ENCODE assay signal across 20 cellular contexts in genomic region chr16:68512183-68512582, GRCh38.
"Had no signal": no experiment of that assay in that cellular context is flagged by ENCODE, and none has a peak within 500 bp of the region (broad histone marks: within the 10 kb centered on the region; RNA-seq: fewer than 3 reads in every experiment).

No MANE protein-coding gene starts in this region.

- H3K9me3 ChIP-seq: adrenal gland, breast epithelium, gastrocnemius medialis, prostate gland, thoracic aorta had no signal

- H3K4me1 ChIP-seq: breast epithelium, prostate gland had no signal

- ATAC-seq: activated naive CD4-positive, alpha-beta T cell treated with anti-CD3 and anti-CD28 coated beads, Interleukin-2, amount 50 U/mL, for 72 hours; esophagus mucosa; gastrocnemius medialis; right cardiac atrium; stimulated activated effector memory CD8-positive, alpha-beta T cell treated with anti-CD3 and anti-CD28 coated beads, Interleukin-12 subunit alpha, Interleukin-12 subunit beta, amount 100 ng/mL, for 72 hours had no signal

- H3K27ac Mint-ChIP-seq: activated naive CD4-positive, alpha-beta T cell treated with anti-CD3 and anti-CD28 coated beads, Interleukin-2, amount 50 U/mL, for 72 hours; dendritic cell treated with granulocyte-macrophage colony-stimulating factor and Interleukin-4, amounts not matched to agents 40 ng/mL and 50 ng/mL, for 4 days; nephron; stimulated activated effector memory CD8-positive, alpha-beta T cell treated with anti-CD3 and anti-CD28 coated beads, Interleukin-12 subunit alpha, Interleukin-12 subunit beta, amount 100 ng/mL, for 72 hours had no signal

- H3K9me3 Mint-ChIP-seq: activated naive CD4-positive, alpha-beta T cell treated with anti-CD3 and anti-CD28 coated beads, Interleukin-2, amount 50 U/mL, for 72 hours; dendritic cell treated with granulocyte-macrophage colony-stimulating factor and Interleukin-4, amounts not matched to agents 40 ng/mL and 50 ng/mL, for 4 days; nephron; stimulated activated effector memory CD8-positive, alpha-beta T cell treated with anti-CD3 and anti-CD28 coated beads, Interleukin-12 subunit alpha, Interleukin-12 subunit beta, amount 100 ng/mL, for 72 hours had no signal

- H3K4me1 Mint-ChIP-seq: stimulated activated effector memory CD8-positive, alpha-beta T cell treated with anti-CD3 and anti-CD28 coated beads, Interleukin-12 subunit alpha, Interleukin-12 subunit beta, amount 100 ng/mL, for 72 hours had no signal

- H3K4me3 ChIP-seq: adrenal gland, breast epithelium, gastrocnemius medialis, prostate gland, smooth muscle cell, thoracic aorta had no signal

- H3K4me3 Mint-ChIP-seq: dendritic cell treated with granulocyte-macrophage colony-stimulating factor and Interleukin-4, amounts not matched to agents 40 ng/mL and 50 ng/mL, for 4 days; nephron; stimulated activated effector memory CD8-positive, alpha-beta T cell treated with anti-CD3 and anti-CD28 coated beads, Interleukin-12 subunit alpha, Interleukin-12 subunit beta, amount 100 ng/mL, for 72 hours had no signal

- H3K36me3 Mint-ChIP-seq: activated naive CD4-positive, alpha-beta T cell treated with anti-CD3 and anti-CD28 coated beads, Interleukin-2, amount 50 U/mL, for 72 hours; stimulated activated effector memory CD8-positive, alpha-beta T cell treated with anti-CD3 and anti-CD28 coated beads, Interleukin-12 subunit alpha, Interleukin-12 subunit beta, amount 100 ng/mL, for 72 hours had no signal

- H3K27ac ChIP-seq: adrenal gland, breast epithelium, gastrocnemius medialis, prostate gland, thoracic aorta, WERI-Rb-1 had no signal

- DNase-seq: activated CD4-positive, alpha-beta T cell treated with anti-CD3 and anti-CD28 coated beads, Interleukin-2, amount 50 U/mL, for 48 hours; activated gamma-delta T cell treated with Interleukin-2 at 50 U/mL for 16 hours; adrenal gland; effector CD8-positive, alpha-beta T cell; gastrocnemius medialis; midbrain; occipital lobe; right cardiac atrium; stimulated activated CD4-positive, alpha-beta T cell treated with anti-CD3 and anti-CD28 coated beads, Interleukin-4, amount 100 ng/mL, for 24 hours; T-helper 2 cell; WERI-Rb-1 had no signal

- H3K27me3 ChIP-seq: adrenal gland, breast epithelium had no signal

- H3K36me3 ChIP-seq: adrenal gland, breast epithelium, gastrocnemius medialis, prostate gland, thoracic aorta, WERI-Rb-1 had no signal
